In genomic region chr6:5201271-5201670, GRCh38 we compare ENCODE assay signal across 25 cellular contexts. TPM values are rescaled to one million over a fixed set of nuclear protein-coding genes. Genes with fewer than 3 reads are reported as not detected.
DNase-seq lines count a peak whose midpoint lies in the region; ATAC-seq lines count a peak whose summit lies in the region.
"Had no signal": no experiment of that assay in that cellular context is flagged by ENCODE, and none has a peak within 500 bp of the region (broad histone marks: within the 10 kb centered on the region; RNA-seq: fewer than 3 reads in every experiment).

No MANE protein-coding gene starts in this region.

- intact Hi-C loops in left ventricle myocardium superior (cut with micrococcal nuclease), result no loop called here

- H3K27ac Mint-ChIP-seq in activated T-helper 17 cell treated with anti-CD3 and anti-CD28 coated beads, Interleukin-2, amount 50 U/mL, for 72 hours, result no peak overlapping the region
- H3K27ac Mint-ChIP-seq: activated B cell treated with CpG ODN at 0.5 μM for 24 hours; activated naive CD4-positive, alpha-beta T cell treated with anti-CD3 and anti-CD28 coated beads, Interleukin-2, amount 10 ng/mL, durations not matched to agents 7 days and 5 days; activated T-cell treated with anti-CD3 and anti-CD28 coated beads, Interleukin-2, amount 50 U/mL, for 72 hours; CD4-positive, CD25-positive, alpha-beta regulatory T cell; mesothelial cell of epicardium had no signal

- H3K4me3 ChIP-seq in MG63, result no peak overlapping the region
- H3K4me3 ChIP-seq: breast epithelium, left lung, PC-9, transverse colon had no signal

- no peaks in the 10 kb centered on the region for H3K36me3 Mint-ChIP-seq in activated T-helper 17 cell treated with anti-CD3 and anti-CD28 coated beads, Interleukin-2, amount 50 U/mL, for 72 hours (ENCODE audit: low read depth)
- H3K36me3 Mint-ChIP-seq: CD4-positive, CD25-positive, alpha-beta regulatory T cell; mesothelial cell of epicardium had no signal

- no peak overlapping the region for H3K4me3 Mint-ChIP-seq in activated T-helper 17 cell treated with anti-CD3 and anti-CD28 coated beads, Interleukin-2, amount 50 U/mL, for 72 hours
- H3K4me3 Mint-ChIP-seq: activated B cell treated with CpG ODN at 0.5 μM for 24 hours; activated naive CD4-positive, alpha-beta T cell treated with anti-CD3 and anti-CD28 coated beads, Interleukin-2, amount 10 ng/mL, durations not matched to agents 7 days and 5 days; activated T-cell treated with anti-CD3 and anti-CD28 coated beads, Interleukin-2, amount 50 U/mL, for 72 hours; CD4-positive, CD25-positive, alpha-beta regulatory T cell; mesothelial cell of epicardium; naive thymus-derived CD8-positive, alpha-beta T cell had no signal

- peaks cover 7% of the 10 kb centered on the region for H3K4me1 Mint-ChIP-seq in activated T-helper 17 cell treated with anti-CD3 and anti-CD28 coated beads, Interleukin-2, amount 50 U/mL, for 72 hours
- H3K4me1 Mint-ChIP-seq: activated B cell treated with CpG ODN at 0.5 μM for 24 hours; activated naive CD4-positive, alpha-beta T cell treated with anti-CD3 and anti-CD28 coated beads, Interleukin-2, amount 10 ng/mL, durations not matched to agents 7 days and 5 days had no signal

- DNase-seq in D341Med (ENCODE audit: low spot score) (peak; percentile 82), MG63 (peak; percentile 57), cerebellar nuclear complex (lab: John Stamatoyannopoulos, UW) (peak; percentile 18 to 57), left ventricle myocardium superior (peak; percentile 35), SIG-M5 treated with dmso at 0.1 percent for 504 hours (lab: John Stamatoyannopoulos, UW; ENCODE audit: unreplicated experiment) (no peak), NCI-H345 treated with DMSO at 0.1 percent for 48 hours (lab: John Stamatoyannopoulos, UW; ENCODE audit: unreplicated experiment) (no peak)
- DNase-seq: activated B cell treated with CpG ODN at 0.5 μM for 24 hours; activated CD4-positive, alpha-beta T cell treated with anti-CD3 and anti-CD28 coated beads, Interleukin-2, amount 50 U/mL, for 1 hour; activated naive CD4-positive, alpha-beta T cell treated with anti-CD3 and anti-CD28 coated beads, Interleukin-2, amount 10 ng/mL, durations not matched to agents 7 days and 5 days; activated T-cell treated with anti-CD3 and anti-CD28 coated beads, Interleukin-2, amount 50 U/mL, for 72 hours; amniotic stem cell; CD4-positive, CD25-positive, alpha-beta regulatory T cell; cortex of kidney; left lung; naive thymus-derived CD8-positive, alpha-beta T cell; NCI-H1105 treated with DMSO at 0.1 percent for 48 hours; NCI-H2081 treated with DMSO at 0.1 percent for 48 hours; PC-9; SHP77; transverse colon had no signal

- H3K36me3 ChIP-seq in MG63, result no peaks in the 10 kb centered on the region; the same call in 1 of the 2 replicates
- H3K36me3 ChIP-seq: breast epithelium, left lung, transverse colon had no signal

- H3K27me3 ChIP-seq in MG63, result no peaks in the 10 kb centered on the region
- H3K27me3 ChIP-seq: breast epithelium, left lung, transverse colon had no signal

- H3K9me3 Mint-ChIP-seq in activated T-helper 17 cell treated with anti-CD3 and anti-CD28 coated beads, Interleukin-2, amount 50 U/mL, for 72 hours, result no peaks in the 10 kb centered on the region
- H3K9me3 Mint-ChIP-seq: activated B cell treated with CpG ODN at 0.5 μM for 24 hours; activated naive CD4-positive, alpha-beta T cell treated with anti-CD3 and anti-CD28 coated beads, Interleukin-2, amount 10 ng/mL, durations not matched to agents 7 days and 5 days; activated T-cell treated with anti-CD3 and anti-CD28 coated beads, Interleukin-2, amount 50 U/mL, for 72 hours; CD4-positive, CD25-positive, alpha-beta regulatory T cell; mesothelial cell of epicardium; naive thymus-derived CD8-positive, alpha-beta T cell had no signal

- peak; percentile 31 for ATAC-seq in left ventricle myocardium superior
- no peak for ATAC-seq in activated T-helper 17 cell treated with anti-CD3 and anti-CD28 coated beads, Interleukin-2, amount 50 U/mL, for 72 hours (replicated peaks)
- ATAC-seq in GM18870 (IDR thresholded peaks at IDR 0.05; ENCODE audit: unreplicated experiment), result no peak
- ATAC-seq: activated T-cell treated with anti-CD3 and anti-CD28 coated beads, Interleukin-2, amount 50 U/mL, for 72 hours; esophagus mucosa; left lung; naive thymus-derived CD8-positive, alpha-beta T cell had no signal

- no peaks in the 10 kb centered on the region for H3K9me3 ChIP-seq in MG63
- H3K9me3 ChIP-seq: breast epithelium, left lung, transverse colon had no signal

- H3K27me3 Mint-ChIP-seq in activated T-helper 17 cell treated with anti-CD3 and anti-CD28 coated beads, Interleukin-2, amount 50 U/mL, for 72 hours, result no peaks in the 10 kb centered on the region
- H3K27me3 Mint-ChIP-seq: activated B cell treated with CpG ODN at 0.5 μM for 24 hours; activated naive CD4-positive, alpha-beta T cell treated with anti-CD3 and anti-CD28 coated beads, Interleukin-2, amount 10 ng/mL, durations not matched to agents 7 days and 5 days; CD4-positive, CD25-positive, alpha-beta regulatory T cell; naive thymus-derived CD8-positive, alpha-beta T cell had no signal

RNA-seq across cellular contexts. Expression of gene LYRM4, which starts 59.5 kb away (rescaled TPM):
- total RNA-seq in MG63 (2014; rRNA removed; shearing (Covaris generic); ENCODE audit: low replicate concordance), result 8.9 and 35.0 TPM in 2 replicates
- 26.6 TPM for total RNA-seq in left ventricle myocardium superior
- 10 to 100 TPM; 34.0 to 64.2 TPM for total RNA-seq in activated T-helper 17 cell treated with anti-CD3 and anti-CD28 coated beads, Interleukin-2, amount 50 U/mL, for 72 hours

Comparison
In these comparisons a context has a peak if more than half of its experiments do, and no peak if none do; other contexts are left out.
1. DNase-seq: peak in D341Med (single experiment), MG63 (single experiment), cerebellar nuclear complex (2 of 2) and left ventricle myocardium superior (single experiment); none in SIG-M5 treated with dmso at 0.1 percent for 504 hours (single experiment) and NCI-H345 treated with DMSO at 0.1 percent for 48 hours (single experiment).